9 cellular contexts compared by ENCODE assay signal in genomic region chr6:30067460-30068139, GRCh38. TPM values are rescaled to one million over a fixed set of nuclear protein-coding genes. Genes with fewer than 3 reads are reported as not detected.
DNase-seq lines count a peak whose midpoint lies in the region; ATAC-seq and TF ChIP-seq lines count a peak whose summit lies in the region.
"Had no signal": no experiment of that assay in that cellular context is flagged by ENCODE, and none has a peak within 500 bp of the region (broad histone marks: within the 10 kb centered on the region; RNA-seq: fewer than 3 reads in every experiment).

No MANE protein-coding gene starts in this region.

- CTCF ChIA-PET in HEK293 (lab: Yijun Ruan, JAX) = interaction anchor here (0.6 to 2.6 kb wide), 6 partner anchors 34 to 429 kb away, joined by 3 to 8 read pairs (median 4); no protein-coding TSS in a partner anchor
- CTCF ChIA-PET in activated B cell treated with CpG ODN at 0.5 μM for 24 hours (lab: Charles Lee) = interaction anchor here (2.3 kb wide), 1 partner anchor 35 kb away, joined by 9 read pairs; no protein-coding TSS in a partner anchor
- CTCF ChIA-PET in GM10248 (lab: Yijun Ruan, JAX) = interaction anchor here (1.2 to 1.8 kb wide), 4 partner anchors 34 to 329 kb away, joined by 3 to 8 read pairs (median 4); no protein-coding TSS in a partner anchor

- whole genome bisulfite sequencing in right cardiac atrium = 13% methylated on average over 8 of the region's 8 CpGs
- WGBS in smooth muscle cell (ENCODE audit: low lambda C conversion rate) = 13% methylated on average over 8 of the region's 8 CpGs

- H3K9me3 ChIP-seq in HEK293 (ENCODE audit: control insufficient read depth, insufficient read depth, low read depth, low read length) (no peaks in the 10 kb centered on the region), right cardiac atrium (ENCODE audit: control insufficient read depth, low read length) (no peaks in the 10 kb centered on the region), smooth muscle cell (replicated peaks; ENCODE audit: low read depth) (no peaks in the 10 kb centered on the region)

- H3K79me2 ChIP-seq in smooth muscle cell (ENCODE audit: low read depth) = peaks cover 16% of the 10 kb centered on the region

- H4K20me1 ChIP-seq in smooth muscle cell (ENCODE audit: low read depth) = no peaks in the 10 kb centered on the region

- H3K27ac Mint-ChIP-seq in activated B cell treated with CpG ODN at 0.5 μM for 24 hours = peak overlapping the region; percentile 99

- DNase-seq in activated B cell treated with CpG ODN at 0.5 μM for 24 hours (no peak), right cardiac atrium (peak in 1 of 3 donors; percentile 84), smooth muscle cell (lab: John Stamatoyannopoulos, UW; ENCODE audit: unreplicated experiment) (no peak), SHP77 treated with DMSO at 0.1 percent for 48 hours (lab: John Stamatoyannopoulos, UW) (no peak), NCI-H1092 (lab: John Stamatoyannopoulos, UW) (no peak), cerebellar cortex (ENCODE audit: low spot score) (no peak), GM10248 (ENCODE audit: extremely low spot score) (no peak)

- peak overlapping the region; percentile 81 for H2AFZ ChIP-seq in smooth muscle cell (ENCODE audit: low read depth)

- peak overlapping the region; percentile 38 for H3K27ac ChIP-seq in HEK293 (ENCODE audit: extremely low read depth, low read depth, low read length)
- peak overlapping the region; percentile 51 for H3K27ac ChIP-seq in right cardiac atrium (ENCODE audit: low read length)
- peak overlapping the region; percentile 79 for H3K27ac ChIP-seq in smooth muscle cell (ENCODE audit: low read depth)

- intact Hi-C loops in activated B cell treated with CpG ODN at 0.5 μM for 24 hours (cut with micrococcal nuclease) = loop anchor here (1.0 to 5.0 kb wide), 7 partner anchors 36 to 490 kb away; partner anchors contain the start of genes GNL1, HLA-F, PRR3 and RPP21
- intact Hi-C loops in right cardiac atrium (cut with DNase I) = loop anchor here in 1 of 4 donors (5.0 kb wide), 1 partner anchor 35 kb away; no protein-coding TSS in a partner anchor

- no peak for ATAC-seq in activated B cell treated with CpG ODN at 0.5 μM for 24 hours (ENCODE audit: low read depth)
- ATAC-seq in right cardiac atrium = no peak

- peak overlapping the region; percentile 96 for H3K4me2 ChIP-seq in smooth muscle cell

- peaks cover 8% of the 10 kb centered on the region for H3F3A ChIP-seq in smooth muscle cell (ENCODE audit: low read depth)

- H3K27me3 Mint-ChIP-seq in activated B cell treated with CpG ODN at 0.5 μM for 24 hours = peaks cover 24% of the 10 kb centered on the region

- H3K9ac ChIP-seq in smooth muscle cell (ENCODE audit: low read depth) = peak overlapping the region; percentile 81

- peak overlapping the region; percentile 98 for H3K4me3 Mint-ChIP-seq in activated B cell treated with CpG ODN at 0.5 μM for 24 hours

- no peak for TF ChIP-seq CTCF in HEK293 (tag by site-specific recombination; IDR thresholded peaks at IDR 0.05)
- no peak for TF ChIP-seq CTCF in activated B cell treated with CpG ODN at 0.5 μM for 24 hours (IDR thresholded peaks at IDR 0.05)
- no peak for TF ChIP-seq CTCF in smooth muscle cell (IDR thresholded peaks at IDR 0.05; ENCODE audit: borderline replicate concordance, insufficient read depth, poor library complexity, severe bottlenecking)
- TF ChIP-seq CTCF in GM10248 (IDR thresholded peaks at IDR 0.05; ENCODE audit: control extremely low read depth, extremely low read depth, low read depth, missing control alignments) = no peak

- H3K4me1 ChIP-seq in HEK293 (ENCODE audit: control insufficient read depth, insufficient read depth, low read length) (peaks cover 10% of the 10 kb centered on the region), right cardiac atrium (ENCODE audit: control insufficient read depth, insufficient read depth, low read length) (peaks cover 3% of the 10 kb centered on the region), smooth muscle cell (ENCODE audit: low read depth) (peaks cover 14% of the 10 kb centered on the region)

- H3K36me3 ChIP-seq in HEK293 (ENCODE audit: control insufficient read depth in 2 of 2, insufficient read depth in 1 of 2, low read length in 2 of 2) (peaks cover 17 to 45% of the 10 kb centered on the region in 2 experiments; a peak in 2 of 3 replicates), smooth muscle cell (ENCODE audit: low read depth) (no peaks in the 10 kb centered on the region)

- POLR2A ChIA-PET in HEK293 (lab: Yijun Ruan, JAX) (interaction anchor here (0.6 to 3.6 kb wide), 4 partner anchors 10 to 147 kb away, joined by 3 to 26 read pairs (median 4); partner anchors contain the start of gene TRIM26), activated B cell treated with CpG ODN at 0.5 μM for 24 hours (lab: Charles Lee) (interaction anchor here (0.7 to 1.7 kb wide), 3 partner anchors 37 to 1086 kb away, joined by 3 to 7 read pairs (median 4); no protein-coding TSS in a partner anchor), GM10248 (lab: Yijun Ruan, JAX) (no interaction called here)

- peaks cover 64% of the 10 kb centered on the region for H3K36me3 Mint-ChIP-seq in activated B cell treated with CpG ODN at 0.5 μM for 24 hours (ENCODE audit: low read depth)

- H3K4me1 Mint-ChIP-seq in activated B cell treated with CpG ODN at 0.5 μM for 24 hours = peaks cover 58% of the 10 kb centered on the region

- H3K27me3 ChIP-seq in right cardiac atrium (ENCODE audit: control insufficient read depth, insufficient read depth) (no peaks in the 10 kb centered on the region), smooth muscle cell (ENCODE audit: low read depth) (peaks cover 26% of the 10 kb centered on the region)

- H3K9me3 Mint-ChIP-seq in activated B cell treated with CpG ODN at 0.5 μM for 24 hours = no peaks in the 10 kb centered on the region

- H3K4me3 ChIP-seq in HEK293 (ENCODE audit: low read depth, low read length) (peak overlapping the region; percentile 83), right cardiac atrium (ENCODE audit: low read length) (peak overlapping the region; percentile 85), smooth muscle cell (peak overlapping the region; percentile 74)

TF ChIP-seq in HEK293, 187 proteins besides CTCF, POLR2A, EP300 and RAD21 (continues in another document):
- no peak for TF ChIP-seq ZNF843 (tag by site-specific recombination; IDR thresholded peaks at IDR 0.05)
- TF ChIP-seq ZNF16 (tag by site-specific recombination; IDR thresholded peaks at IDR 0.05; ENCODE audit: low read depth) = peak; percentile 24; the same call in 1 of the 2 replicates
- TF ChIP-seq ZNF501 (tag by site-specific recombination; IDR thresholded peaks at IDR 0.05) = no peak
- no peak for TF ChIP-seq ZNF768 (tag by site-specific recombination; IDR thresholded peaks at IDR 0.05)
- TF ChIP-seq ZNF114 (tag by site-specific recombination; IDR thresholded peaks at IDR 0.05) = no peak
- TF ChIP-seq HOXC10 (CRISPR knock-in tag; IDR thresholded peaks at IDR 0.05) = no peak
- no peak for TF ChIP-seq BCL11A (tag by site-specific recombination; IDR thresholded peaks at IDR 0.05; ENCODE audit: low read depth)
- no peak for TF ChIP-seq BCL11B (tag by site-specific recombination; IDR thresholded peaks at IDR 0.05; ENCODE audit: low read depth)
- no peak for TF ChIP-seq ZBTB26 (tag by site-specific recombination; optimal IDR thresholded peaks at IDR 0.05)
- no peak for TF ChIP-seq ZNF473 (tag by site-specific recombination; IDR thresholded peaks at IDR 0.05)
- TF ChIP-seq IKZF3 (tag by site-specific recombination; IDR thresholded peaks at IDR 0.05) = no peak
- 0 out of 2 replicates have a peak, but pooled peaks have one; percentile 11 for TF ChIP-seq ZXDB (tag by site-specific recombination; IDR thresholded peaks at IDR 0.05)
- no peak for TF ChIP-seq ZNF175 (tag by site-specific recombination; IDR thresholded peaks at IDR 0.05)
- TF ChIP-seq ATF2 (tag by site-specific recombination; IDR thresholded peaks at IDR 0.05; ENCODE audit: low read depth) = no peak
- no peak for TF ChIP-seq ZNF169 (tag by site-specific recombination; IDR thresholded peaks at IDR 0.05)
- no peak for TF ChIP-seq ZNF184 (tag by site-specific recombination; IDR thresholded peaks at IDR 0.05)
- no peak for TF ChIP-seq ZNF76 (tag by site-specific recombination; IDR thresholded peaks at IDR 0.05; ENCODE audit: borderline replicate concordance, low read depth)

RNA-seq across cellular contexts. Expression of gene PPP1R11, which starts 0.6 kb away (rescaled TPM):
- 43.0 and 43.1 TPM in 2 replicates for total RNA-seq in activated B cell treated with CpG ODN at 0.5 μM for 24 hours
- 10 to 100 TPM; 50.3 to 53.7 (median 50.8) TPM for total RNA-seq in right cardiac atrium
- polyA plus RNA-seq in right cardiac atrium = 59.3 TPM
- total RNA-seq in smooth muscle cell = 48.8 and 63.4 TPM in 2 replicates
- 76.8 and 80.2 TPM in 2 replicates for polyA plus RNA-seq in smooth muscle cell

RNA-seq across cellular contexts. Expression of gene POLR1H, which starts 6.5 kb away (rescaled TPM):
- total RNA-seq in activated B cell treated with CpG ODN at 0.5 μM for 24 hours (44.1 and 50.5 TPM in 2 replicates), right cardiac atrium (10 to 100 TPM; 15.0 to 18.9 (median 16.9) TPM), smooth muscle cell (17.3 and 21.0 TPM in 2 replicates)
- polyA plus RNA-seq in right cardiac atrium (20.3 TPM), smooth muscle cell (35.1 and 41.7 TPM in 2 replicates)

RNA-seq across cellular contexts. Expression of gene RNF39, which starts 8.0 kb away (rescaled TPM):
- not detected in 2 replicates for total RNA-seq in activated B cell treated with CpG ODN at 0.5 μM for 24 hours
- not detected for total RNA-seq in right cardiac atrium
- not detected for polyA plus RNA-seq in right cardiac atrium
- 0.18 and 0.90 TPM in 2 replicates for total RNA-seq in smooth muscle cell
- polyA plus RNA-seq in smooth muscle cell = 0.70 and 0.74 TPM in 2 replicates
- total RNA-seq: subcutaneous adipose tissue had no signal

RNA-seq across cellular contexts. Expression of gene TRIM31, which starts 45.3 kb away (rescaled TPM):
- total RNA-seq in activated B cell treated with CpG ODN at 0.5 μM for 24 hours = not detected in 2 replicates
- not detected for total RNA-seq in right cardiac atrium
- polyA plus RNA-seq in right cardiac atrium = not detected
- 0.18 TPM in 1 of 2 replicates, not detected in the other for total RNA-seq in smooth muscle cell
- polyA plus RNA-seq in smooth muscle cell = not detected in 2 replicates
- total RNA-seq: subcutaneous adipose tissue had no signal
